ENCODE assay signal across 1 cellular context in the genomic region with DNA sequence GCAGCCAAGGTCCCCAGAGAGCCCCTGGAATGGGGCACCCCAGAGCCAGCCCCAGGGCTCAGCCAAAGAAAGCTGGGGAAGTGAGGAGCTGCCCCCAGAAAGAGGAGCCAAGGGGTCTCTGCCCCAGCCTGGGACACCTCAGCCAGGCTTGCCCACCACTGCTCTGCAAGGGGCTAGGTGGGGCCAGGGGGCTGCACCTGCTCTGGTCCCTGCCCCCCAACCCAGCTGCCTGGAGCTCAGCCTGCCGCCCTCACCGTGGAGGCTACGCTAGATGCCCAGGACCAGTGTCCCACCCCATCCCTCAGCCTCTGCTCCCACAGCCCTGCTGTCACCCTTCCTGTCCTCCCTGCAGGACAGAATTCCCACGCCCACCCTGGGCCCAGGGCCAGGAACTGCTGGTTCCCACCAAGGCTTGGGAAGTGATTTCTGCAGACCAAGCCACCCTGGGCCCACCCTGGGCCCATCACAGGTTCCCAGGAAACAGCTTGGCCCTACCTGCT.
TF ChIP-seq lines count a peak whose summit lies in the region.

No MANE protein-coding gene starts in this region.

TF ChIP-seq in SK-N-SH treated with all-trans-retinoic acid at 6 μM for 48 hours, 23 proteins besides CTCF, POLR2A, EP300 and RAD21:
- TF ChIP-seq CSDC2 (CRISPR knock-in tag; IDR thresholded peaks at IDR 0.05) = no peak
- no peak for TF ChIP-seq PPARA (CRISPR knock-in tag; IDR thresholded peaks at IDR 0.05; ENCODE audit: borderline replicate concordance)
- no peak for TF ChIP-seq OSR1 (CRISPR knock-in tag; IDR thresholded peaks at IDR 0.05)
- no peak for TF ChIP-seq CREB5 (CRISPR knock-in tag; IDR thresholded peaks at IDR 0.05; ENCODE audit: low read depth)
- TF ChIP-seq ZFP3 (CRISPR knock-in tag; IDR thresholded peaks at IDR 0.05) = no peak
- no peak for TF ChIP-seq GLIS3 (CRISPR knock-in tag; IDR thresholded peaks at IDR 0.05)
- no peak for TF ChIP-seq ESRRG (CRISPR knock-in tag; IDR thresholded peaks at IDR 0.05)
- no peak for TF ChIP-seq ZNF565 (CRISPR knock-in tag; conservative IDR thresholded peaks at IDR 0.05; ENCODE audit: low read depth)
- TF ChIP-seq, protein P1, sequence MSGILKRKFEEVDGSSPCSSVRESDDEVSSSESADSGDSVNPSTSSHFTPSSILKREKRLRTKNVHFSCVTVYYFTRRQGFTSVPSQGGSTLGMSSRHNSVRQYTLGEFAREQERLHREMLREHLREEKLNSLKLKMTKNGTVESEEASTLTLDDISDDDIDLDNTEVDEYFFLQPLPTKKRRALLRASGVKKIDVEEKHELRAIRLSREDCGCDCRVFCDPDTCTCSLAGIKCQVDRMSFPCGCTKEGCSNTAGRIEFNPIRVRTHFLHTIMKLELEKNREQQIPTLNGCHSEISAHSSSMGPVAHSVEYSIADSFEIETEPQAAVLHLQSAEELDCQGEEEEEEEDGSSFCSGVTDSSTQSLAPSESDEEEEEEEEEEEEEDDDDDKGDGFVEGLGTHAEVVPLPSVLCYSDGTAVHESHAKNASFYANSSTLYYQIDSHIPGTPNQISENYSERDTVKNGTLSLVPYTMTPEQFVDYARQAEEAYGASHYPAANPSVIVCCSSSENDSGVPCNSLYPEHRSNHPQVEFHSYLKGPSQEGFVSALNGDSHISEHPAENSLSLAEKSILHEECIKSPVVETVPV (CRISPR knock-in tag; IDR thresholded peaks at IDR 0.05) = no peak
- no peak for TF ChIP-seq ZFP30 (CRISPR knock-in tag; IDR thresholded peaks at IDR 0.05)
- no peak for TF ChIP-seq ISL1 (CRISPR knock-in tag; IDR thresholded peaks at IDR 0.05)
- TF ChIP-seq, protein P2, sequence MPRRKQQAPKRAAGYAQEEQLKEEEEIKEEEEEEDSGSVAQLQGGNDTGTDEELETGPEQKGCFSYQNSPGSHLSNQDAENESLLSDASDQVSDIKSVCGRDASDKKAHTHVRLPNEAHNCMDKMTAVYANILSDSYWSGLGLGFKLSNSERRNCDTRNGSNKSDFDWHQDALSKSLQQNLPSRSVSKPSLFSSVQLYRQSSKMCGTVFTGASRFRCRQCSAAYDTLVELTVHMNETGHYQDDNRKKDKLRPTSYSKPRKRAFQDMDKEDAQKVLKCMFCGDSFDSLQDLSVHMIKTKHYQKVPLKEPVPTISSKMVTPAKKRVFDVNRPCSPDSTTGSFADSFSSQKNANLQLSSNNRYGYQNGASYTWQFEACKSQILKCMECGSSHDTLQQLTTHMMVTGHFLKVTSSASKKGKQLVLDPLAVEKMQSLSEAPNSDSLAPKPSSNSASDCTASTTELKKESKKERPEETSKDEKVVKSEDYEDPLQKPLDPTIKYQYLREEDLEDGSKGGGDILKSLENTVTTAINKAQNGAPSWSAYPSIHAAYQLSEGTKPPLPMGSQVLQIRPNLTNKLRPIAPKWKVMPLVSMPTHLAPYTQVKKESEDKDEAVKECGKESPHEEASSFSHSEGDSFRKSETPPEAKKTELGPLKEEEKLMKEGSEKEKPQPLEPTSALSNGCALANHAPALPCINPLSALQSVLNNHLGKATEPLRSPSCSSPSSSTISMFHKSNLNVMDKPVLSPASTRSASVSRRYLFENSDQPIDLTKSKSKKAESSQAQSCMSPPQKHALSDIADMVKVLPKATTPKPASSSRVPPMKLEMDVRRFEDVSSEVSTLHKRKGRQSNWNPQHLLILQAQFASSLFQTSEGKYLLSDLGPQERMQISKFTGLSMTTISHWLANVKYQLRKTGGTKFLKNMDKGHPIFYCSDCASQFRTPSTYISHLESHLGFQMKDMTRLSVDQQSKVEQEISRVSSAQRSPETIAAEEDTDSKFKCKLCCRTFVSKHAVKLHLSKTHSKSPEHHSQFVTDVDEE (CRISPR knock-in tag; IDR thresholded peaks at IDR 0.05) = no peak
- TF ChIP-seq ARNTL (CRISPR knock-in tag; IDR thresholded peaks at IDR 0.05; ENCODE audit: borderline replicate concordance, low read depth) = no peak
- TF ChIP-seq ZNF8 (CRISPR knock-in tag; IDR thresholded peaks at IDR 0.05) = no peak
TF ChIP-seq in SK-N-SH treated with all-trans-retinoic acid at 6 μM for 48 hours: peak in this region for 0.
